1 cellular context compared by ENCODE assay signal in genomic region chr7:471866-472639, GRCh38.
TF ChIP-seq lines count a peak whose summit lies in the region.

No MANE protein-coding gene starts in this region.

TF ChIP-seq in WTC11, 78 proteins besides CTCF, POLR2A, EP300 and RAD21 (continued from another document):
- TF ChIP-seq, protein P1, sequence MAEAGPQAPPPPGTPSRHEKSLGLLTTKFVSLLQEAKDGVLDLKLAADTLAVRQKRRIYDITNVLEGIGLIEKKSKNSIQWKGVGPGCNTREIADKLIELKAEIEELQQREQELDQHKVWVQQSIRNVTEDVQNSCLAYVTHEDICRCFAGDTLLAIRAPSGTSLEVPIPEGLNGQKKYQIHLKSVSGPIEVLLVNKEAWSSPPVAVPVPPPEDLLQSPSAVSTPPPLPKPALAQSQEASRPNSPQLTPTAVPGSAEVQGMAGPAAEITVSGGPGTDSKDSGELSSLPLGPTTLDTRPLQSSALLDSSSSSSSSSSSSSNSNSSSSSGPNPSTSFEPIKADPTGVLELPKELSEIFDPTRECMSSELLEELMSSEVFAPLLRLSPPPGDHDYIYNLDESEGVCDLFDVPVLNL (CRISPR knock-in tag; IDR thresholded peaks at IDR 0.05; ENCODE audit: borderline replicate concordance, low read depth): no peak
- TF ChIP-seq ZNF121 (CRISPR knock-in tag; IDR thresholded peaks at IDR 0.05): no peak
- TF ChIP-seq GTF2I (CRISPR knock-in tag; conservative IDR thresholded peaks at IDR 0.05): no peak
- no peak for TF ChIP-seq ARID4B (CRISPR knock-in tag; IDR thresholded peaks at IDR 0.05; ENCODE audit: borderline replicate concordance)
- no peak for TF ChIP-seq TEAD4 (CRISPR knock-in tag; IDR thresholded peaks at IDR 0.05)
